Comparison of ENCODE assay signal across 1 cellular context in genomic region chr22:31561238-31561887, GRCh38.
TF ChIP-seq lines count a peak whose summit lies in the region.

No MANE protein-coding gene starts in this region.

TF ChIP-seq in HepG2, 621 proteins besides CTCF, POLR2A, EP300 and RAD21 (continued from another document and continues in another):
- no peak for TF ChIP-seq ZNF710 (CRISPR knock-in tag; IDR thresholded peaks at IDR 0.05; ENCODE audit: borderline replicate concordance)
- TF ChIP-seq GMEB1 (CRISPR knock-in tag; IDR thresholded peaks at IDR 0.05; ENCODE audit: borderline replicate concordance): no peak
- no peak for TF ChIP-seq ZHX2 (IDR thresholded peaks at IDR 0.05; ENCODE audit: low read depth)
- no peak for TF ChIP-seq ZHX2 (CRISPR knock-in tag; IDR thresholded peaks at IDR 0.05; ENCODE audit: borderline replicate concordance)
- TF ChIP-seq ATAD3A (CRISPR knock-in tag; IDR thresholded peaks at IDR 0.05): no peak
- no peak for TF ChIP-seq SIN3A (IDR thresholded peaks at IDR 0.05; ENCODE audit: borderline replicate concordance, low read depth, low read length)
- no peak for TF ChIP-seq ZBTB37 (CRISPR knock-in tag; IDR thresholded peaks at IDR 0.05)
- TF ChIP-seq ZNF782 (CRISPR knock-in tag; IDR thresholded peaks at IDR 0.05; ENCODE audit: borderline replicate concordance): no peak
- no peak for TF ChIP-seq ZNF672 (CRISPR knock-in tag; IDR thresholded peaks at IDR 0.05)
- TF ChIP-seq SRSF9 (IDR thresholded peaks at IDR 0.05; ENCODE audit: borderline replicate concordance, insufficient read depth, low read depth, low read length, poor library complexity, severe bottlenecking): no peak
- TF ChIP-seq ZNF468 (CRISPR knock-in tag; IDR thresholded peaks at IDR 0.05): no peak
- no peak for TF ChIP-seq SP4 (CRISPR knock-in tag; IDR thresholded peaks at IDR 0.05)
- peak; percentile 58 for TF ChIP-seq FOXA3 (CRISPR knock-in tag; IDR thresholded peaks at IDR 0.05)
- TF ChIP-seq RELA (CRISPR knock-in tag; IDR thresholded peaks at IDR 0.05): no peak
- no peak for TF ChIP-seq ZNF225 (CRISPR knock-in tag; IDR thresholded peaks at IDR 0.05)
- TF ChIP-seq ZSCAN22 (CRISPR knock-in tag; IDR thresholded peaks at IDR 0.05): no peak
- no peak for TF ChIP-seq ZNF337 (CRISPR knock-in tag; IDR thresholded peaks at IDR 0.05; ENCODE audit: borderline replicate concordance, low read depth)
- no peak for TF ChIP-seq NCOA1 (CRISPR knock-in tag; IDR thresholded peaks at IDR 0.05)
- no peak for TF ChIP-seq ATF5 (CRISPR knock-in tag; IDR thresholded peaks at IDR 0.05; ENCODE audit: low read depth)
- TF ChIP-seq TCF7 (IDR thresholded peaks at IDR 0.05; ENCODE audit: low read depth): no peak
- no peak for TF ChIP-seq KLF11 (CRISPR knock-in tag; IDR thresholded peaks at IDR 0.05)
- no peak for TF ChIP-seq PBX3 (CRISPR knock-in tag; IDR thresholded peaks at IDR 0.05; ENCODE audit: borderline replicate concordance)
- TF ChIP-seq MTA3 (CRISPR knock-in tag; IDR thresholded peaks at IDR 0.05): no peak
- no peak for TF ChIP-seq ZKSCAN8 (CRISPR knock-in tag; IDR thresholded peaks at IDR 0.05; ENCODE audit: borderline replicate concordance)
- no peak for TF ChIP-seq CSRNP2 (CRISPR knock-in tag; conservative IDR thresholded peaks at IDR 0.05; ENCODE audit: low read depth)
- TF ChIP-seq ZBTB14 (CRISPR knock-in tag; IDR thresholded peaks at IDR 0.05): no peak
- TF ChIP-seq ZNF253 (CRISPR knock-in tag; IDR thresholded peaks at IDR 0.05; ENCODE audit: borderline replicate concordance): no peak
- TF ChIP-seq ZNF790 (CRISPR knock-in tag; IDR thresholded peaks at IDR 0.05; ENCODE audit: borderline replicate concordance): no peak
- TF ChIP-seq GLMP (CRISPR knock-in tag; IDR thresholded peaks at IDR 0.05; ENCODE audit: borderline replicate concordance): no peak
- no peak for TF ChIP-seq ZNF530 (CRISPR knock-in tag; IDR thresholded peaks at IDR 0.05; ENCODE audit: low read depth)
- no peak for TF ChIP-seq SNAPC2 (CRISPR knock-in tag; IDR thresholded peaks at IDR 0.05)
- TF ChIP-seq ZNF598 (CRISPR knock-in tag; IDR thresholded peaks at IDR 0.05; ENCODE audit: borderline replicate concordance): no peak
- TF ChIP-seq ZNF296 (CRISPR knock-in tag; conservative IDR thresholded peaks at IDR 0.05): no peak
- TF ChIP-seq PREB (CRISPR knock-in tag; IDR thresholded peaks at IDR 0.05): no peak
- no peak for TF ChIP-seq ZNF609 (CRISPR knock-in tag; IDR thresholded peaks at IDR 0.05; ENCODE audit: borderline replicate concordance)
